Comparison of ENCODE assay signal across 11 cellular contexts in genomic region chr16:50594332-50595260, GRCh38.
"Had no signal": no experiment of that assay in that cellular context is flagged by ENCODE, and none has a peak within 500 bp of the region (broad histone marks: within the 10 kb centered on the region; RNA-seq: fewer than 3 reads in every experiment).

No MANE protein-coding gene starts in this region.

- H3K27me3 ChIP-seq: heart right ventricle had no signal

- H3K9me3 ChIP-seq: heart right ventricle had no signal

- H3K27me3 Mint-ChIP-seq: activated CD4-positive, alpha-beta T cell treated with anti-CD3 and anti-CD28 coated beads, Interleukin-2, amount 10 ng/mL, durations not matched to agents 24 days and 14 days; naive thymus-derived CD4-positive, alpha-beta T cell; stimulated activated naive CD8-positive, alpha-beta T cell treated with anti-CD3 and anti-CD28 coated beads, Interleukin-15, amount 100 ng/mL, for 72 hours had no signal

- H3K9me3 Mint-ChIP-seq: activated CD4-positive, alpha-beta T cell treated with anti-CD3 and anti-CD28 coated beads, Interleukin-2, amount 10 ng/mL, durations not matched to agents 24 days and 14 days; naive thymus-derived CD4-positive, alpha-beta T cell; stimulated activated naive CD8-positive, alpha-beta T cell treated with anti-CD3 and anti-CD28 coated beads, Interleukin-15, amount 100 ng/mL, for 72 hours had no signal

- H3K27ac ChIP-seq: heart right ventricle had no signal

- H3K27ac Mint-ChIP-seq: activated CD4-positive, alpha-beta T cell treated with anti-CD3 and anti-CD28 coated beads, Interleukin-2, amount 10 ng/mL, durations not matched to agents 24 days and 14 days had no signal

- H3K36me3 Mint-ChIP-seq: naive thymus-derived CD4-positive, alpha-beta T cell had no signal

- DNase-seq: activated CD4-positive, alpha-beta T cell treated with anti-CD3 and anti-CD28 coated beads, Interleukin-2, amount 10 ng/mL, durations not matched to agents 24 days and 14 days; activated naive CD4-positive, alpha-beta T cell treated with Interleukin-2 at 50 U/mL for 16 hours; central memory CD4-positive, alpha-beta T cell; cortex of kidney; effector CD8-positive, alpha-beta T cell; heart right ventricle; naive thymus-derived CD4-positive, alpha-beta T cell; occipital lobe; stimulated activated CD4-positive, alpha-beta T cell treated with anti-CD3 and anti-CD28 coated beads, Interleukin-4, amount 100 ng/mL, for 1 hour; stimulated activated CD8-positive, alpha-beta memory T cell treated with anti-CD3 and anti-CD28 coated beads, Interleukin-4, amount 100 ng/mL, for 48 hours; stimulated activated naive CD8-positive, alpha-beta T cell treated with anti-CD3 and anti-CD28 coated beads, Interleukin-15, amount 100 ng/mL, for 72 hours had no signal

- ATAC-seq: heart right ventricle; naive thymus-derived CD4-positive, alpha-beta T cell; stimulated activated naive CD8-positive, alpha-beta T cell treated with anti-CD3 and anti-CD28 coated beads, Interleukin-15, amount 100 ng/mL, for 72 hours had no signal

- H3K4me3 Mint-ChIP-seq: activated CD4-positive, alpha-beta T cell treated with anti-CD3 and anti-CD28 coated beads, Interleukin-2, amount 10 ng/mL, durations not matched to agents 24 days and 14 days; naive thymus-derived CD4-positive, alpha-beta T cell; stimulated activated naive CD8-positive, alpha-beta T cell treated with anti-CD3 and anti-CD28 coated beads, Interleukin-15, amount 100 ng/mL, for 72 hours had no signal

- H3K36me3 ChIP-seq: heart right ventricle had no signal

- H3K4me3 ChIP-seq: heart right ventricle had no signal
